22 cellular contexts compared by ENCODE assay signal in genomic region chr5:106921567-106921966, GRCh38.
"Had no signal": no experiment of that assay in that cellular context is flagged by ENCODE, and none has a peak within 500 bp of the region (broad histone marks: within the 10 kb centered on the region; RNA-seq: fewer than 3 reads in every experiment).

No MANE protein-coding gene starts in this region.

- H3K4me3 ChIP-seq: colonic mucosa, esophagus squamous epithelium, gastrocnemius medialis, heart right ventricle, left lung, lower lobe of right lung, mucosa of descending colon had no signal

- H3K9me3 ChIP-seq: colonic mucosa, esophagus squamous epithelium, gastrocnemius medialis, lower lobe of right lung, mucosa of descending colon had no signal

- H3K36me3 ChIP-seq: colonic mucosa, esophagus squamous epithelium, gastrocnemius medialis, heart right ventricle, left lung, lower lobe of right lung had no signal

- DNase-seq: colonic mucosa; cortex of kidney; effector CD8-positive, alpha-beta T cell; effector memory CD8-positive, alpha-beta T cell; erythroblast; esophagus squamous epithelium; foreskin fibroblast; foreskin melanocyte; gastrocnemius medialis; glutamatergic neuron; head of caudate nucleus; heart right ventricle; hippocampal formation; left cardiac atrium; left lung; left ventricle myocardium superior; lower lobe of right lung; mesenchymal stem cell; mucosa of descending colon; naive B cell had no signal

- H3K27me3 ChIP-seq: colonic mucosa, esophagus squamous epithelium, gastrocnemius medialis, heart right ventricle, left lung had no signal

- H3K27ac ChIP-seq: colonic mucosa, epithelial cell of prostate, esophagus squamous epithelium, gastrocnemius medialis, heart right ventricle, left lung, lower lobe of right lung had no signal

- H3K4me1 ChIP-seq: colonic mucosa, esophagus squamous epithelium, gastrocnemius medialis, heart right ventricle, left lung, lower lobe of right lung had no signal

- ATAC-seq: effector memory CD8-positive, alpha-beta T cell; esophagus mucosa; gastrocnemius medialis; heart right ventricle; left cardiac atrium; left lung; left ventricle myocardium superior; lower lobe of right lung; mucosa of descending colon had no signal
